ENCODE assay signal across 8 cellular contexts in the genomic region with DNA sequence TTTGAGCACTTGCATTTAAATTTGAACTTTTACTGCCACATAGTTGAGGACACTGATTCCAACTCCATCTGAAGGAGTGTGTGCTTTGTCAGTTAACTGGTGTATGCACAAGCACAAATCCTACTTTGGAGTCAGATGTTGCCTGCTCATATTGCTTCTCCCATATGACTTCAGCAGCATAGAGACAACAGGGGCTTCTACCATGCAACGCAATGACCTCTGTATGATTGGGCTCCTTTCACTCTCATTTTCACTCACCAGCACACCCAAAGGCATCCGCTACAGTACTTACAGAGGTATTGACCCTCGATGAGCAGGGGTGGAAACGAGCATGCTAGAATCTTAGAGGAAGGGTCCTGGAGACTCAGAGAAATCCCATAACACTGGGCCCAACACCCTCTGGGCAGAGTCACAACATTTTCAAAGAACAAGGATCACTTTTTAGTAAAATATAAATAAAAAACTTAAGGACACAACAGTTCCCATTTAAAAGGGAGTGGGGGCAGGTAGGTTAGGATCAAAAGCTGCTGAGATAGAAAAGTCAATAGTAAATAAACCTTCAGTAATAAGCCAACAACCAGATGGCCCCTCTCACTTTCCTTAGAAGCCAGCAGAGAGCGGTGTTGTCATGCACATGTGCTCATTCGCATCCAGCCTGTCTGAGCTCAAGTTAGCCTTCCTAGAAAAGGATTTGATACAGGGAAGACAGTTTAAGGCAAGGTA.
A peak's percentile ranks its signal among the peaks of the same experiment; 100 is the strongest.
DNase-seq lines count a peak whose midpoint lies in the region; ATAC-seq and TF ChIP-seq lines count a peak whose summit lies in the region.

No MANE protein-coding gene starts in this region.

- no peak overlapping the region for H3K9ac ChIP-seq in OCI-LY3 (ENCODE audit: low read length)

- no peaks in the 10 kb centered on the region for H3K27me3 ChIP-seq in OCI-LY3 (ENCODE audit: low read depth, low read length)
- no peaks in the 10 kb centered on the region for H3K27me3 ChIP-seq in right lobe of liver

- no peak for TF ChIP-seq POLR2A in right lobe of liver (IDR thresholded peaks at IDR 0.05)

- H3K9me3 ChIP-seq in OCI-LY3 (ENCODE audit: insufficient read depth, low read length) (no peaks in the 10 kb centered on the region), right lobe of liver (no peaks in the 10 kb centered on the region)

- intact Hi-C loops in right lobe of liver (cut with DNase I) = no loop called here

- H3K4me3 ChIP-seq in Jurkat, Clone E6-1 (ENCODE audit: low read length) = no peak overlapping the region
- no peak overlapping the region for H3K4me3 ChIP-seq in OCI-LY3 (ENCODE audit: low read length)
- no peak overlapping the region for H3K4me3 ChIP-seq in right lobe of liver

- no peak overlapping the region for H2AFZ ChIP-seq in OCI-LY3 (ENCODE audit: low read depth, low read length)

- H3K36me3 ChIP-seq in OCI-LY3 (replicated peaks; ENCODE audit: low read depth, low read length) (no peaks in the 10 kb centered on the region), right lobe of liver (no peaks in the 10 kb centered on the region)

- TF ChIP-seq CTCF in OCI-LY3 (IDR thresholded peaks at IDR 0.05; ENCODE audit: low read depth, low read length) = peak; percentile 79
- TF ChIP-seq CTCF in right lobe of liver (IDR thresholded peaks at IDR 0.05) = peak; percentile 69 to 75 (median 72)

- no peak overlapping the region for H3K4me2 ChIP-seq in OCI-LY3 (ENCODE audit: low read length)

- peak; percentile 15 to 21 for DNase-seq in AML-193 (lab: John Stamatoyannopoulos, UW)
- DNase-seq in Jurkat, Clone E6-1 (ENCODE audit: low read depth, low spot score) = peak; percentile 22
- DNase-seq in dermis blood vessel endothelial cell = peak; percentile 82
- peak; percentile 44 to 60 (median 54) for DNase-seq in right lobe of liver
- no peak for DNase-seq in activated effector memory CD4-positive, alpha-beta T cell treated with anti-CD3 and anti-CD28 coated beads, Interleukin-2, amount 50 U/mL, for 16 hours
- DNase-seq in NCI-H1048 (lab: John Stamatoyannopoulos, UW) = no peak

- H3K4me1 ChIP-seq in OCI-LY3 (ENCODE audit: low read length) = no peaks in the 10 kb centered on the region
- no peaks in the 10 kb centered on the region for H3K4me1 ChIP-seq in right lobe of liver

- 32% methylated on average over 6 of the region's 6 CpGs for WGBS in right lobe of liver (ENCODE audit: insufficient coverage, low coverage, low lambda C conversion rate, missing lambda C conversion rate)

- H4K20me1 ChIP-seq in OCI-LY3 (ENCODE audit: insufficient read depth, low read length) = no peaks in the 10 kb centered on the region

- H3K27ac ChIP-seq in OCI-LY3 (ENCODE audit: low read length) (no peak overlapping the region), right lobe of liver (no peak overlapping the region)

- ATAC-seq in GM19023 (IDR thresholded peaks at IDR 0.05; ENCODE audit: unreplicated experiment) = peak; percentile 63
- ATAC-seq in right lobe of liver = peak; percentile 98 to 100 (median 100)

- no peaks in the 10 kb centered on the region for H3K79me2 ChIP-seq in OCI-LY3 (ENCODE audit: low read length)

Comparison
In these comparisons a context has a peak if more than half of its experiments do, and no peak if none do; other contexts are left out.
1. DNase-seq: peak in AML-193 (2 of 2), Jurkat, Clone E6-1 (single experiment), dermis blood vessel endothelial cell (single experiment) and right lobe of liver (3 of 3); none in activated effector memory CD4-positive, alpha-beta T cell treated with anti-CD3 and anti-CD28 coated beads, Interleukin-2, amount 50 U/mL, for 16 hours (single experiment) and NCI-H1048 (single experiment).